15 cellular contexts compared by ENCODE assay signal in the genomic region with DNA sequence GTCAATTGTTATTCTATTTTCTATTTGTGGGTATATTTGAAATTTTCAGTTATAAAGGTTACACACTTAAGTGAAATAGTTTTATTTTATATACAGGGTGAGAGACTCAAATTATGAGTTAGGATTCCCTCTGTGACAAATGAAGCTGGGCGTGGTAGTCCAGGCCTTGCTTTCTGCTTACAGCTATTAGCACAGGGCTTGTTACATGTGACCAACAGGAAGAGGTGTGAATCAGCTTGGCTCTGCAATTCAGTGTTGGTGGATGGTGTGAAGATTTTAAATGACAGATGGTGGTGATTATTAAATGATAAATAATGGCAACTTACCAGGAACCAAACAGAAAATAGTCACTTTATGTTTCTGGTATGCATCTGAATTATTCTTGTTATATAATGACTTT.
DNase-seq lines count a peak whose midpoint lies in the region; ATAC-seq, FAIRE-seq and TF ChIP-seq lines count a peak whose summit lies in the region.
"Had no signal": no experiment of that assay in that cellular context is flagged by ENCODE, and none has a peak within 500 bp of the region (broad histone marks: within the 10 kb centered on the region; RNA-seq: fewer than 3 reads in every experiment).

No MANE protein-coding gene starts in this region.

- TF ChIP-seq EP300 in K562 (IDR thresholded peaks at IDR 0.05; ENCODE audit: low read length), result no peak

- TF ChIP-seq CTCF in K562 (IDR thresholded peaks at IDR 0.05 in 2 of 3, conservative IDR thresholded peaks at IDR 0.05 in 1 of 3; ENCODE audit: insufficient read depth in 2 of 3, low read depth in 1 of 3, low read length in 3 of 3) (no peak), keratinocyte (optimal IDR thresholded peaks at IDR 0.05 in 1 of 3, IDR thresholded peaks at IDR 0.05 in 1 of 3, conservative IDR thresholded peaks at IDR 0.05 in 1 of 3; ENCODE audit: extremely low read depth in 1 of 3, insufficient read depth in 2 of 3, low read length in 3 of 3) (no peak), adrenal gland (IDR thresholded peaks at IDR 0.05) (no peak)

- intact Hi-C loops in K562 (cut with micrococcal nuclease), result no loop called here
- intact Hi-C loops in adrenal gland (cut with DNase I), result no loop called here

- no peak overlapping the region for H3K4me2 ChIP-seq in K562 (ENCODE audit: insufficient read depth, low read length)
- no peak overlapping the region for H3K4me2 ChIP-seq in keratinocyte (ENCODE audit: control insufficient read depth, extremely low read depth, insufficient read depth, low read depth, low read length)

- H3K4me1 ChIP-seq in K562 (replicated peaks in 1 of 2; ENCODE audit: control insufficient read depth in 2 of 2, insufficient read depth in 2 of 2, low read length in 2 of 2) (peaks cover 0 to 6% of the 10 kb centered on the region in 2 experiments; a peak in 2 of 5 replicates), keratinocyte (ENCODE audit: control insufficient read depth, extremely low read depth, insufficient read depth, low read length) (no peaks in the 10 kb centered on the region), adrenal gland (replicated peaks in 1 of 2) (no peaks in the 10 kb centered on the region)

- H3K9me1 ChIP-seq in K562 (ENCODE audit: control insufficient read depth, insufficient read depth, low read length), result no peaks in the 10 kb centered on the region
- H3K9me1 ChIP-seq in keratinocyte (ENCODE audit: control insufficient read depth, extremely low read depth, insufficient read depth, low read length), result no peaks in the 10 kb centered on the region

- H3K9ac ChIP-seq in K562 (ENCODE audit: insufficient read depth in 1 of 2, low read depth in 2 of 2, low read length in 2 of 2), result no peak overlapping the region
- H3K9ac ChIP-seq in keratinocyte (ENCODE audit: control insufficient read depth, extremely low read depth, insufficient read depth, low read length), result no peak overlapping the region

- TF ChIP-seq POLR2A in K562 (conservative IDR thresholded peaks at IDR 0.05) (no peak), adrenal gland (IDR thresholded peaks at IDR 0.05) (no peak)

- DNase-seq in AG20443 (ENCODE audit: low spot score), result peak; percentile 40
- peak; percentile 57 for DNase-seq in NCI-H1694 treated with DMSO at 0.1 percent for 48 hours (lab: John Stamatoyannopoulos, UW)
- no peak for DNase-seq in K562 (ENCODE audit: extremely low read depth in 1 of 4, low spot score in 3 of 4)
- DNase-seq in keratinocyte (ENCODE audit: low read depth, low spot score), result no peak
- DNase-seq in CD1c-positive myeloid dendritic cell (ENCODE audit: extremely low spot score), result no peak
- DNase-seq in adrenal gland, result no peak
- no peak for DNase-seq in amniotic stem cell (lab: John Stamatoyannopoulos, UW)
- DNase-seq: activated T-cell treated with anti-CD3 and anti-CD28 coated beads, Interleukin-2, amount 50 U/mL, for 72 hours; foreskin fibroblast; NCI-H1417; ovary; SIG-M5; spleen; T-helper 9 cell had no signal

- H3K9me3 ChIP-seq in K562 (replicated peaks; ENCODE audit: control insufficient read depth, insufficient read depth, low read depth, low read length) (no peaks in the 10 kb centered on the region), keratinocyte (ENCODE audit: control insufficient read depth, low read depth, low read length) (no peaks in the 10 kb centered on the region), adrenal gland (replicated peaks in 1 of 3) (no peaks in the 10 kb centered on the region)
- H3K9me3 ChIP-seq: ovary, spleen had no signal

- ATAC-seq in K562, result no peak
- ATAC-seq in HG03175 (IDR thresholded peaks at IDR 0.05; ENCODE audit: unreplicated experiment), result no peak
- ATAC-seq: activated T-cell treated with anti-CD3 and anti-CD28 coated beads, Interleukin-2, amount 50 U/mL, for 72 hours had no signal

- H3K4me3 ChIP-seq in K562 (no peak overlapping the region), keratinocyte (ENCODE audit: control insufficient read depth in 2 of 3, extremely low read depth in 1 of 3, insufficient read depth in 2 of 3, low read depth in 1 of 3, low read length in 3 of 3) (no peak overlapping the region), adrenal gland (no peak overlapping the region)
- H3K4me3 ChIP-seq: ovary, spleen had no signal

- no peak for TF ChIP-seq RAD21 in K562 (CRISPR knock-in tag; conservative IDR thresholded peaks at IDR 0.05 in 1 of 2, IDR thresholded peaks at IDR 0.05 in 1 of 2)

- H4K20me1 ChIP-seq in K562 (replicated peaks; ENCODE audit: control insufficient read depth, insufficient read depth, low read length), result no peaks in the 10 kb centered on the region
- no peaks in the 10 kb centered on the region for H4K20me1 ChIP-seq in keratinocyte (ENCODE audit: control insufficient read depth, extremely low read depth, insufficient read depth, low read length)

- no peaks in the 10 kb centered on the region for H3K27me3 ChIP-seq in K562 (ENCODE audit: control insufficient read depth in 2 of 2, insufficient read depth in 2 of 2, low read length in 2 of 2)
- no peaks in the 10 kb centered on the region for H3K27me3 ChIP-seq in keratinocyte (ENCODE audit: control insufficient read depth, extremely low read depth, insufficient read depth, low read length)
- no peaks in the 10 kb centered on the region for H3K27me3 ChIP-seq in adrenal gland
- H3K27me3 ChIP-seq: ovary, spleen had no signal

- WGBS in K562 (ENCODE audit: insufficient coverage, low coverage, missing lambda C conversion rate), result 76% methylated on average over 1 of the region's 1 CpG
- 86 to 92% (median 90%) methylated on average over 1 of the region's 1 CpG for WGBS in adrenal gland, 4 donors

- H3K79me2 ChIP-seq in K562 (ENCODE audit: control insufficient read depth, insufficient read depth, low read length) (no peaks in the 10 kb centered on the region), keratinocyte (ENCODE audit: control insufficient read depth, insufficient read depth, low read length) (no peaks in the 10 kb centered on the region)

- CTCF ChIA-PET in K562 (lab: Yijun Ruan, JAX; ENCODE audit: low intra/inter-chr PET ratio), result no interaction called here

- H3K36me3 ChIP-seq in K562 (ENCODE audit: control insufficient read depth, insufficient read depth, low read length) (no peaks in the 10 kb centered on the region; the same call in 2 of the 3 replicates), keratinocyte (ENCODE audit: control insufficient read depth in 2 of 2, extremely low read depth in 1 of 2, insufficient read depth in 2 of 2, low read length in 2 of 2) (no peaks in the 10 kb centered on the region), adrenal gland (replicated peaks in 1 of 2) (no peaks in the 10 kb centered on the region)
- H3K36me3 ChIP-seq: ovary, spleen had no signal

- dilution Hi-C loops in keratinocyte (cut with MboI; ENCODE audit: extremely low pct_ligation_motif_present, low sequenced_read_pairs), result no loop called here

- H3K27ac ChIP-seq in K562 (ENCODE audit: extremely low read depth, low read depth, low read length), result no peak overlapping the region
- no peak overlapping the region for H3K27ac ChIP-seq in keratinocyte (ENCODE audit: control insufficient read depth, insufficient read depth, low read length)
- H3K27ac ChIP-seq in adrenal gland, result no peak overlapping the region
- H3K27ac ChIP-seq: ovary, spleen had no signal

- FAIRE-seq in K562 (lab: Jason Lieb, UNC) (no peak), keratinocyte (lab: Jason Lieb, UNC) (peak; percentile 26)

- POLR2A ChIA-PET in K562 (lab: Yijun Ruan, JAX), result interaction anchor here (0.6 to 1.6 kb wide), 3 partner anchors 8 to 39 kb away, joined by 3 to 4 read pairs (median 3); no protein-coding TSS in a partner anchor

- in situ Hi-C loops in K562 (cut with MboI), result no loop called here

- H2AFZ ChIP-seq in K562 (ENCODE audit: low read depth, low read length) (no peak overlapping the region), keratinocyte (ENCODE audit: control insufficient read depth, low read length) (no peak overlapping the region)

- no TSS peak for BruUV-seq in K562 (replicated peaks; lab: Mats Ljungman, UMichigan)

TF ChIP-seq in K562, 482 proteins besides CTCF, POLR2A, EP300 and RAD21:
- 0 out of 2 replicates have a peak, but pooled peaks have one; percentile 35 for TF ChIP-seq L3MBTL2 (IDR thresholded peaks at IDR 0.05)
- TF ChIP-seq KDM1A (IDR thresholded peaks at IDR 0.05), result no peak

Comparison
In these comparisons a context has a peak if more than half of its experiments do, and no peak if none do; other contexts are left out.
1. DNase-seq: peak in AG20443 (single experiment) and NCI-H1694 treated with DMSO at 0.1 percent for 48 hours (single experiment); none in K562 (0 of 4), keratinocyte (single experiment), CD1c-positive myeloid dendritic cell (single experiment), adrenal gland (0 of 7) and amniotic stem cell (single experiment).